ENCODE assay signal across 8 cellular contexts in genomic region chr19:38243279-38243673, GRCh38. TPM values are rescaled to one million over a fixed set of nuclear protein-coding genes. Genes with fewer than 3 reads are reported as not detected.
DNase-seq lines count a peak whose midpoint lies in the region; ATAC-seq lines count a peak whose summit lies in the region.

No MANE protein-coding gene starts in this region.

- ATAC-seq in effector memory CD8-positive, alpha-beta T cell (replicated peaks): no peak
- ATAC-seq in stimulated activated effector memory CD8-positive, alpha-beta T cell treated with anti-CD3 and anti-CD28 coated beads, Interleukin-12 subunit alpha, Interleukin-12 subunit beta, amount 100 ng/mL, for 72 hours: no peak
- no peak for ATAC-seq in GM18517 (IDR thresholded peaks at IDR 0.05; ENCODE audit: unreplicated experiment)

- H3K4me3 Mint-ChIP-seq in activated CD4-positive, alpha-beta T cell treated with anti-CD3 and anti-CD28 coated beads, Interleukin-2, amount 10 ng/mL, durations not matched to agents 24 days and 14 days: peak overlapping the region; percentile 72
- H3K4me3 Mint-ChIP-seq in effector memory CD8-positive, alpha-beta T cell: peak overlapping the region; percentile 5 to 39
- peak overlapping the region; percentile 52 for H3K4me3 Mint-ChIP-seq in stimulated activated effector memory CD8-positive, alpha-beta T cell treated with anti-CD3 and anti-CD28 coated beads, Interleukin-12 subunit alpha, Interleukin-12 subunit beta, amount 100 ng/mL, for 72 hours

- DNase-seq in activated CD4-positive, alpha-beta T cell treated with anti-CD3 and anti-CD28 coated beads, Interleukin-2, amount 10 ng/mL, durations not matched to agents 24 days and 14 days: no peak
- DNase-seq in activated CD4-positive, alpha-beta T cell treated with anti-CD3 and anti-CD28 coated beads for 48 hours: no peak
- DNase-seq in SJSA1 (ENCODE audit: low read depth in 1 of 2, low spot score in 2 of 2): no peak
- no peak for DNase-seq in effector memory CD8-positive, alpha-beta T cell
- no peak for DNase-seq in stimulated activated effector memory CD8-positive, alpha-beta T cell treated with anti-CD3 and anti-CD28 coated beads, Interleukin-12 subunit alpha, Interleukin-12 subunit beta, amount 100 ng/mL, for 72 hours (ENCODE audit: low spot score in 2 of 2)
- DNase-seq in globus pallidus (ENCODE audit: low spot score): no peak
- DNase-seq in hepatic stellate cell (ENCODE audit: low spot score): no peak

- peaks cover 10% of the 10 kb centered on the region for H3K4me1 Mint-ChIP-seq in activated CD4-positive, alpha-beta T cell treated with anti-CD3 and anti-CD28 coated beads, Interleukin-2, amount 10 ng/mL, durations not matched to agents 24 days and 14 days
- peaks cover 2 to 5% of the 10 kb centered on the region in 2 donors for H3K4me1 Mint-ChIP-seq in effector memory CD8-positive, alpha-beta T cell (ENCODE audit: low read depth in 2 of 2)
- H3K4me1 Mint-ChIP-seq in stimulated activated effector memory CD8-positive, alpha-beta T cell treated with anti-CD3 and anti-CD28 coated beads, Interleukin-12 subunit alpha, Interleukin-12 subunit beta, amount 100 ng/mL, for 72 hours: peaks cover 8% of the 10 kb centered on the region

- no peaks in the 10 kb centered on the region for H3K36me3 ChIP-seq in SJSA1

- intact Hi-C loops in activated CD4-positive, alpha-beta T cell treated with anti-CD3 and anti-CD28 coated beads, Interleukin-2, amount 10 ng/mL, durations not matched to agents 24 days and 14 days (cut with micrococcal nuclease): loop anchor here (5.0 kb wide), 1 partner anchor 74 kb away; the partner anchor contains the start of genes KCNK6 and YIF1B

- no peaks in the 10 kb centered on the region for H3K9me3 Mint-ChIP-seq in activated CD4-positive, alpha-beta T cell treated with anti-CD3 and anti-CD28 coated beads, Interleukin-2, amount 10 ng/mL, durations not matched to agents 24 days and 14 days
- no peaks in the 10 kb centered on the region for H3K9me3 Mint-ChIP-seq in effector memory CD8-positive, alpha-beta T cell
- H3K9me3 Mint-ChIP-seq in stimulated activated effector memory CD8-positive, alpha-beta T cell treated with anti-CD3 and anti-CD28 coated beads, Interleukin-12 subunit alpha, Interleukin-12 subunit beta, amount 100 ng/mL, for 72 hours: no peaks in the 10 kb centered on the region

- peak overlapping the region; percentile 86 for H3K27ac Mint-ChIP-seq in activated CD4-positive, alpha-beta T cell treated with anti-CD3 and anti-CD28 coated beads, Interleukin-2, amount 10 ng/mL, durations not matched to agents 24 days and 14 days
- no peak overlapping the region for H3K27ac Mint-ChIP-seq in effector memory CD8-positive, alpha-beta T cell
- no peak overlapping the region for H3K27ac Mint-ChIP-seq in stimulated activated effector memory CD8-positive, alpha-beta T cell treated with anti-CD3 and anti-CD28 coated beads, Interleukin-12 subunit alpha, Interleukin-12 subunit beta, amount 100 ng/mL, for 72 hours

- no peaks in the 10 kb centered on the region; the same call in 1 of the 2 replicates for H3K27me3 ChIP-seq in SJSA1 (replicated peaks)

- H3K27me3 Mint-ChIP-seq in activated CD4-positive, alpha-beta T cell treated with anti-CD3 and anti-CD28 coated beads, Interleukin-2, amount 10 ng/mL, durations not matched to agents 24 days and 14 days: peaks cover 2% of the 10 kb centered on the region
- H3K27me3 Mint-ChIP-seq in effector memory CD8-positive, alpha-beta T cell: peaks cover 12 to 13% of the 10 kb centered on the region in 2 donors

- peak overlapping the region; percentile 21 for H3K4me3 ChIP-seq in SJSA1

- no peaks in the 10 kb centered on the region for H3K9me3 ChIP-seq in SJSA1 (replicated peaks)

- no peaks in the 10 kb centered on the region for H3K36me3 Mint-ChIP-seq in activated CD4-positive, alpha-beta T cell treated with anti-CD3 and anti-CD28 coated beads, Interleukin-2, amount 10 ng/mL, durations not matched to agents 24 days and 14 days (ENCODE audit: low read depth)
- H3K36me3 Mint-ChIP-seq in effector memory CD8-positive, alpha-beta T cell (ENCODE audit: insufficient read depth): no peaks in the 10 kb centered on the region
- no peaks in the 10 kb centered on the region for H3K36me3 Mint-ChIP-seq in stimulated activated effector memory CD8-positive, alpha-beta T cell treated with anti-CD3 and anti-CD28 coated beads, Interleukin-12 subunit alpha, Interleukin-12 subunit beta, amount 100 ng/mL, for 72 hours

- H3K4me1 ChIP-seq in SJSA1 (replicated peaks): no peaks in the 10 kb centered on the region; the same call in 1 of the 2 replicates

- no peak overlapping the region for H3K27ac ChIP-seq in SJSA1

RNA-seq across cellular contexts. Expression of gene PPP1R14A, which starts 12.9 kb away (rescaled TPM):
- total RNA-seq in activated CD4-positive, alpha-beta T cell treated with anti-CD3 and anti-CD28 coated beads, Interleukin-2, amount 10 ng/mL, durations not matched to agents 24 days and 14 days: 60.3 and 61.1 TPM in 2 replicates
- not detected in 2 replicates for total RNA-seq in SJSA1 (2014; rRNA removed; shearing (Covaris generic))

RNA-seq across cellular contexts. Expression of gene DPF1, which starts 19.3 kb away (rescaled TPM):
- total RNA-seq in activated CD4-positive, alpha-beta T cell treated with anti-CD3 and anti-CD28 coated beads, Interleukin-2, amount 10 ng/mL, durations not matched to agents 24 days and 14 days: 1.8 and 2.0 TPM in 2 replicates
- total RNA-seq in SJSA1 (2014; rRNA removed; shearing (Covaris generic)): 10.5 and 10.6 TPM in 2 replicates

RNA-seq across cellular contexts. Expression of gene SPINT2, which starts 21.1 kb away (rescaled TPM):
- total RNA-seq in activated CD4-positive, alpha-beta T cell treated with anti-CD3 and anti-CD28 coated beads, Interleukin-2, amount 10 ng/mL, durations not matched to agents 24 days and 14 days: 69.6 and 70.7 TPM in 2 replicates
- total RNA-seq in SJSA1 (2014; rRNA removed; shearing (Covaris generic)): not detected in 2 replicates

Comparison
In these comparisons a context has a peak if more than half of its experiments do, and no peak if none do; other contexts are left out.
1. H3K4me3 Mint-ChIP-seq: peak in every context shown above with its lines; median percentile 72 in activated CD4-positive, alpha-beta T cell treated with anti-CD3 and anti-CD28 coated beads, Interleukin-2, amount 10 ng/mL, durations not matched to agents 24 days and 14 days; 52 in stimulated activated effector memory CD8-positive, alpha-beta T cell treated with anti-CD3 and anti-CD28 coated beads, Interleukin-12 subunit alpha, Interleukin-12 subunit beta, amount 100 ng/mL, for 72 hours; 22 in effector memory CD8-positive, alpha-beta T cell.
2. RNA of gene PPP1R14A, which starts 12.9 kb away (total RNA-seq): 60.3 to 61.1 TPM in activated CD4-positive, alpha-beta T cell treated with anti-CD3 and anti-CD28 coated beads, Interleukin-2, amount 10 ng/mL, durations not matched to agents 24 days and 14 days; not detected in SJSA1; every median in the first group is over 10 times any median in the second.
3. RNA of gene SPINT2, which starts 21.1 kb away (total RNA-seq): 69.6 to 70.7 TPM in activated CD4-positive, alpha-beta T cell treated with anti-CD3 and anti-CD28 coated beads, Interleukin-2, amount 10 ng/mL, durations not matched to agents 24 days and 14 days; not detected in SJSA1; every median in the first group is over 10 times any median in the second.